ENCODE assay signal across 16 cellular contexts in genomic region chr11:97516688-97517087, GRCh38.
"Had no signal": no experiment of that assay in that cellular context is flagged by ENCODE, and none has a peak within 500 bp of the region (broad histone marks: within the 10 kb centered on the region; RNA-seq: fewer than 3 reads in every experiment).

No MANE protein-coding gene starts in this region.

- H3K4me3 ChIP-seq: ascending aorta, gastroesophageal sphincter had no signal

- H3K27ac Mint-ChIP-seq: activated CD8-positive, alpha-beta T cell treated with anti-CD3 and anti-CD28 coated beads, Interleukin-2, amount 10 ng/mL, durations not matched to agents 7 days and 5 days; nephron progenitor cell had no signal

- DNase-seq: activated CD4-positive, alpha-beta T cell treated with anti-CD3 and anti-CD28 coated beads for 4 hours; activated CD8-positive, alpha-beta memory T cell treated with anti-CD3 and anti-CD28 coated beads, Interleukin-2, amount 50 U/mL, for 48 hours; activated CD8-positive, alpha-beta T cell treated with anti-CD3 and anti-CD28 coated beads, Interleukin-2, amount 10 ng/mL, durations not matched to agents 7 days and 5 days; activated naive CD4-positive, alpha-beta T cell; cortex of kidney; effector CD8-positive, alpha-beta T cell; kidney glomerular epithelial cell; nephron progenitor cell; stimulated activated CD4-positive, alpha-beta T cell treated with anti-CD3 and anti-CD28 coated beads, Interleukin-12 subunit alpha, Interleukin-12 subunit beta, amount 100 ng/mL, for 4 hours; stimulated activated CD4-positive, alpha-beta T cell treated with anti-CD3 and anti-CD28 coated beads, Interleukin-2, amount 100 ng/mL, for 48 hours; stimulated activated naive CD4-positive, alpha-beta T cell treated with Interleukin-2 at 50 U/mL for 16 hours; T-helper 9 cell; trophoblast cell; WERI-Rb-1 had no signal

- H3K36me3 ChIP-seq: ascending aorta, gastroesophageal sphincter, WERI-Rb-1 had no signal

- ATAC-seq: activated CD8-positive, alpha-beta T cell treated with anti-CD3 and anti-CD28 coated beads, Interleukin-2, amount 10 ng/mL, durations not matched to agents 7 days and 5 days; gastroesophageal sphincter had no signal

- H3K4me1 ChIP-seq: ascending aorta, gastroesophageal sphincter had no signal

- H3K27ac ChIP-seq: ascending aorta, gastroesophageal sphincter, WERI-Rb-1 had no signal

- H3K4me3 Mint-ChIP-seq: activated CD8-positive, alpha-beta T cell treated with anti-CD3 and anti-CD28 coated beads, Interleukin-2, amount 10 ng/mL, durations not matched to agents 7 days and 5 days; nephron progenitor cell had no signal

- H3K27me3 ChIP-seq: ascending aorta, gastroesophageal sphincter had no signal
